In the genomic region with DNA sequence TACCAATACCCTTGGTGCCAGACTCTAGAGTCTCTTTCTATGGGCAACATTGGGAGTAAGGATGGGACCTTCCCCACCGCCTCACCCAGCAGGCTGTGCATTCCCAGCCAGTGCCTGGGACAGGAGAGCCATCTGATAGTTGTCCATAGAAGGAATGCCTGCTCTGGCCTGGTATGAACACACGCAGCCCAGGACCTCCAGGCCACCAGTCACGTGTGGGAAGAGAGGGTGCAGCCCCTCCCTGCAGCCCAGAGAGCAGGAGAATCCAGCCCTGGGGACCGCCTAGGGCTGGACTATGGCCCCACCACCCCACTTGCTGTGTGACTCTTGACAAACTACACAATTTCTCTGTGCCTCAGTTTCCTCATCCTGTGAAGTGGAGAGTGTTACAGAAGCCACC, we compare ENCODE assay signal across 16 cellular contexts.
"Had no signal": no experiment of that assay in that cellular context is flagged by ENCODE, and none has a peak within 500 bp of the region (broad histone marks: within the 10 kb centered on the region; RNA-seq: fewer than 3 reads in every experiment).

No MANE protein-coding gene starts in this region.

- H3K27me3 Mint-ChIP-seq: activated T-helper 17 cell treated with anti-CD3 and anti-CD28 coated beads, Interleukin-2, amount 50 U/mL, for 72 hours; stimulated activated naive CD8-positive, alpha-beta T cell treated with anti-CD3 and anti-CD28 coated beads, Interleukin-15, Interleukin-2, amounts not matched to agents 100 ng/mL and 50 ng/mL, for 24 hours had no signal

- ATAC-seq: activated T-helper 17 cell treated with anti-CD3 and anti-CD28 coated beads, Interleukin-2, amount 50 U/mL, for 72 hours; left lung; pancreas had no signal

- H3K4me1 ChIP-seq: esophagus squamous epithelium, left lung, upper lobe of left lung had no signal

- DNase-seq: activated CD4-positive, alpha-beta T cell treated with anti-CD3 and anti-CD28 coated beads, Interleukin-2, amount 50 U/mL, for 1 hour; activated naive CD4-positive, alpha-beta T cell treated with Interleukin-2 at 50 U/mL for 16 hours; activated T-cell treated with anti-CD3 and anti-CD28 coated beads for 4 hours; anterior cingulate cortex; brain microvascular endothelial cell; effector CD8-positive, alpha-beta T cell; esophagus squamous epithelium; hippocampal formation; mesenchymal stem cell; pancreas; upper lobe of left lung had no signal

- H3K9me3 Mint-ChIP-seq: activated T-helper 17 cell treated with anti-CD3 and anti-CD28 coated beads, Interleukin-2, amount 50 U/mL, for 72 hours; stimulated activated naive CD8-positive, alpha-beta T cell treated with anti-CD3 and anti-CD28 coated beads, Interleukin-15, Interleukin-2, amounts not matched to agents 100 ng/mL and 50 ng/mL, for 24 hours; T-helper 2 cell treated with Interferon-gamma antibody and Interleukin-4, amounts not matched to agents 5 μg/mL and 100 μg/mL, for 36 hours had no signal

- H3K27me3 ChIP-seq: brain microvascular endothelial cell, esophagus squamous epithelium, left lung, pancreas, upper lobe of left lung had no signal

- H3K4me3 Mint-ChIP-seq: activated T-helper 17 cell treated with anti-CD3 and anti-CD28 coated beads, Interleukin-2, amount 50 U/mL, for 72 hours; stimulated activated naive CD8-positive, alpha-beta T cell treated with anti-CD3 and anti-CD28 coated beads, Interleukin-15, Interleukin-2, amounts not matched to agents 100 ng/mL and 50 ng/mL, for 24 hours; T-helper 2 cell treated with Interferon-gamma antibody and Interleukin-4, amounts not matched to agents 5 μg/mL and 100 μg/mL, for 36 hours had no signal

- H3K27ac Mint-ChIP-seq: activated T-helper 17 cell treated with anti-CD3 and anti-CD28 coated beads, Interleukin-2, amount 50 U/mL, for 72 hours; stimulated activated naive CD8-positive, alpha-beta T cell treated with anti-CD3 and anti-CD28 coated beads, Interleukin-15, Interleukin-2, amounts not matched to agents 100 ng/mL and 50 ng/mL, for 24 hours; T-helper 2 cell treated with Interferon-gamma antibody and Interleukin-4, amounts not matched to agents 5 μg/mL and 100 μg/mL, for 36 hours had no signal

- H3K36me3 ChIP-seq: brain microvascular endothelial cell, esophagus squamous epithelium, left lung, pancreas, upper lobe of left lung had no signal

- H3K9me3 ChIP-seq: esophagus squamous epithelium, left lung, pancreas, upper lobe of left lung had no signal

- H3K27ac ChIP-seq: brain microvascular endothelial cell, esophagus squamous epithelium, left lung, pancreas, skin epidermis, upper lobe of left lung had no signal

- H3K4me3 ChIP-seq: esophagus squamous epithelium, left lung, pancreas, skin epidermis, upper lobe of left lung had no signal
